ENCODE assay signal across 1 cellular context in the genomic region with DNA sequence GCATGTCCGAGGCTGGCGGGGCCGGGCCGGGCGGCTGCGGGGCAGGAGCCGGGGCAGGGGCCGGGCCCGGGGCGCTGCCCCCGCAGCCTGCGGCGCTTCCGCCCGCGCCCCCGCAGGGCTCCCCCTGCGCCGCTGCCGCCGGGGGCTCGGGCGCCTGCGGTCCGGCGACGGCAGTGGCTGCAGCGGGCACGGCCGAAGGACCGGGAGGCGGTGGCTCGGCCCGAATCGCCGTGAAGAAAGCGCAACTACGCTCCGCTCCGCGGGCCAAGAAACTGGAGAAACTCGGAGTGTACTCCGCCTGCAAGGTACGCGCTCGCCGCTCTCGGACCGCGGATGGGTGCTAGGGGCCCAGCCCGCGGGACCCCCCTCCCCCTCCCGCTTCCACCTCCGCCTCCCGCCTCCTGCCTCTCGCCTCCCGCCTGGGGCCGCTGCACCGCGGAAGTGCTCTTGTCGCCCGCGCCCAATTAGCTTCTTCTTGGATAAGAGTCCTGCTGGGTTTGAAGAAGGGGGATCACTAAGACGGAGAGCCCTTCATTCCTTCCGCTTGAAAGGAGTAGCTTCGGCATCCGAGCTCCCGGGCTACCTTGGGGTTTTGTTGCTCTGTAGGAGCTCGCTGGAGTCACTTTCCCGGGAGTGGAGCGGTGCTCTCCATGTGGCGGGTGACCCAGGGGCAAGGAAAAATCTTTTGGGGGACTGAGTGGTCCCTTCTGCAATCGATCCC.
TF ChIP-seq lines count a peak whose summit lies in the region.

No MANE protein-coding gene starts in this region.

TF ChIP-seq in K562, 482 proteins besides CTCF, POLR2A, EP300 and RAD21 (continued from another document and continues in another):
- TF ChIP-seq ZNF197 (CRISPR knock-in tag; IDR thresholded peaks at IDR 0.05; ENCODE audit: low read depth) (no peak), PYGO2 (tag; IDR thresholded peaks at IDR 0.05) (no peak), ZKSCAN8 (CRISPR knock-in tag; IDR thresholded peaks at IDR 0.05) (no peak), RBFOX2 (IDR thresholded peaks at IDR 0.05; ENCODE audit: low read depth, low read length) (peak; percentile 58; the same call in 1 of the 2 replicates), CCNT2 (IDR thresholded peaks at IDR 0.05; ENCODE audit: borderline replicate concordance, extremely low read depth, insufficient read length, low read depth, low read length) (peak; percentile 86), HNRNPLL (IDR thresholded peaks at IDR 0.05; ENCODE audit: low read depth, low read length, poor library complexity, severe bottlenecking) (peak; percentile 49), HDAC2 (IDR thresholded peaks at IDR 0.05) (no peak), EP400 (IDR thresholded peaks at IDR 0.05) (peak; percentile 68), ZNF764 (CRISPR knock-in tag; IDR thresholded peaks at IDR 0.05; ENCODE audit: low read depth) (no peak), TCFL5 (CRISPR knock-in tag; conservative IDR thresholded peaks at IDR 0.05) (no peak), TRIM24 (IDR thresholded peaks at IDR 0.05) (peak; percentile 30 to 59; a peak in 2 of 4 replicates), ZSCAN29 (IDR thresholded peaks at IDR 0.05) (peak; percentile 74; the same call in 1 of the 2 replicates), ERF (CRISPR knock-in tag; IDR thresholded peaks at IDR 0.05) (0 out of 2 replicates have a peak, but pooled peaks have one; percentile 67), CHD1 (IDR thresholded peaks at IDR 0.05; ENCODE audit: low read length) (no peak), NBN (IDR thresholded peaks at IDR 0.05; ENCODE audit: low read depth) (0 out of 2 replicates have a peak, but pooled peaks have one; percentile 43), ETV6 (IDR thresholded peaks at IDR 0.05; ENCODE audit: borderline replicate concordance in 1 of 2, low read depth in 2 of 2, low read length in 1 of 2) (peak in 1 of 2 experiments; percentile 41; a peak in 1 of 4 replicates), ETV6 (CRISPR knock-in tag; IDR thresholded peaks at IDR 0.05; ENCODE audit: borderline replicate concordance) (no peak), ZNF274 (IDR thresholded peaks at IDR 0.05; ENCODE audit: borderline replicate concordance, low read depth, low read length) (no peak), ZFX (CRISPR knock-in tag; IDR thresholded peaks at IDR 0.05) (peak; percentile 68), SRSF9 (IDR thresholded peaks at IDR 0.05; ENCODE audit: borderline replicate concordance, low read depth, low read length) (no peak), KLF6 (CRISPR knock-in tag; IDR thresholded peaks at IDR 0.05; ENCODE audit: borderline replicate concordance) (no peak), NFIC (IDR thresholded peaks at IDR 0.05) (peak; percentile 21; the same call in 1 of the 2 replicates), SPI1 (IDR thresholded peaks at IDR 0.05; ENCODE audit: borderline replicate concordance, low read depth, low read length) (peak; percentile 45; the same call in 1 of the 2 replicates), YBX1 (IDR thresholded peaks at IDR 0.05) (no peak), GABPB1 (CRISPR knock-in tag; IDR thresholded peaks at IDR 0.05) (peak; percentile 76), NR2C2 (CRISPR knock-in tag; IDR thresholded peaks at IDR 0.05) (no peak), NR2C2 (tag; IDR thresholded peaks at IDR 0.05) (peak; percentile 30; the same call in 1 of the 2 replicates), MYC (IDR thresholded peaks at IDR 0.05; ENCODE audit: low read depth, low read length) (peak; percentile 43; the same call in 1 of the 2 replicates), MYC (CRISPR knock-in tag; IDR thresholded peaks at IDR 0.05; ENCODE audit: borderline replicate concordance, low read depth) (no peak; the same call in 1 of the 2 replicates), EGR1 (conservative IDR thresholded peaks at IDR 0.05) (peak; percentile 86), ZNF57 (CRISPR knock-in tag; IDR thresholded peaks at IDR 0.05) (no peak), ZNF217 (CRISPR knock-in tag; IDR thresholded peaks at IDR 0.05) (no peak), TEAD4 (IDR thresholded peaks at IDR 0.05; ENCODE audit: low read length) (peak; percentile 14; the same call in 1 of the 2 replicates), TEAD4 (CRISPR knock-in tag; IDR thresholded peaks at IDR 0.05; ENCODE audit: borderline replicate concordance) (no peak), SUPT5H (IDR thresholded peaks at IDR 0.05) (peak; percentile 52; the same call in 1 of the 2 replicates), ETV1 (tag; conservative IDR thresholded peaks at IDR 0.05; ENCODE audit: low read depth) (peak; percentile 60)
- TF ChIP-seq, protein P1, sequence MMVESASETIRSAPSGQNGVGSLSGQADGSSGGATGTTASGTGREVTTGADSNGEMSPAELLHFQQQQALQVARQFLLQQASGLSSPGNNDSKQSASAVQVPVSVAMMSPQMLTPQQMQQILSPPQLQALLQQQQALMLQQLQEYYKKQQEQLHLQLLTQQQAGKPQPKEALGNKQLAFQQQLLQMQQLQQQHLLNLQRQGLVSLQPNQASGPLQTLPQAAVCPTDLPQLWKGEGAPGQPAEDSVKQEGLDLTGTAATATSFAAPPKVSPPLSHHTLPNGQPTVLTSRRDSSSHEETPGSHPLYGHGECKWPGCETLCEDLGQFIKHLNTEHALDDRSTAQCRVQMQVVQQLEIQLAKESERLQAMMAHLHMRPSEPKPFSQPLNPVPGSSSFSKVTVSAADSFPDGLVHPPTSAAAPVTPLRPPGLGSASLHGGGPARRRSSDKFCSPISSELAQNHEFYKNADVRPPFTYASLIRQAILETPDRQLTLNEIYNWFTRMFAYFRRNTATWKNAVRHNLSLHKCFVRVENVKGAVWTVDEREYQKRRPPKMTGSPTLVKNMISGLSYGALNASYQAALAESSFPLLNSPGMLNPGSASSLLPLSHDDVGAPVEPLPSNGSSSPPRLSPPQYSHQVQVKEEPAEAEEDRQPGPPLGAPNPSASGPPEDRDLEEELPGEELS (CRISPR knock-in tag; IDR thresholded peaks at IDR 0.05; ENCODE audit: borderline replicate concordance), result no peak
- TF ChIP-seq, protein P2, sequence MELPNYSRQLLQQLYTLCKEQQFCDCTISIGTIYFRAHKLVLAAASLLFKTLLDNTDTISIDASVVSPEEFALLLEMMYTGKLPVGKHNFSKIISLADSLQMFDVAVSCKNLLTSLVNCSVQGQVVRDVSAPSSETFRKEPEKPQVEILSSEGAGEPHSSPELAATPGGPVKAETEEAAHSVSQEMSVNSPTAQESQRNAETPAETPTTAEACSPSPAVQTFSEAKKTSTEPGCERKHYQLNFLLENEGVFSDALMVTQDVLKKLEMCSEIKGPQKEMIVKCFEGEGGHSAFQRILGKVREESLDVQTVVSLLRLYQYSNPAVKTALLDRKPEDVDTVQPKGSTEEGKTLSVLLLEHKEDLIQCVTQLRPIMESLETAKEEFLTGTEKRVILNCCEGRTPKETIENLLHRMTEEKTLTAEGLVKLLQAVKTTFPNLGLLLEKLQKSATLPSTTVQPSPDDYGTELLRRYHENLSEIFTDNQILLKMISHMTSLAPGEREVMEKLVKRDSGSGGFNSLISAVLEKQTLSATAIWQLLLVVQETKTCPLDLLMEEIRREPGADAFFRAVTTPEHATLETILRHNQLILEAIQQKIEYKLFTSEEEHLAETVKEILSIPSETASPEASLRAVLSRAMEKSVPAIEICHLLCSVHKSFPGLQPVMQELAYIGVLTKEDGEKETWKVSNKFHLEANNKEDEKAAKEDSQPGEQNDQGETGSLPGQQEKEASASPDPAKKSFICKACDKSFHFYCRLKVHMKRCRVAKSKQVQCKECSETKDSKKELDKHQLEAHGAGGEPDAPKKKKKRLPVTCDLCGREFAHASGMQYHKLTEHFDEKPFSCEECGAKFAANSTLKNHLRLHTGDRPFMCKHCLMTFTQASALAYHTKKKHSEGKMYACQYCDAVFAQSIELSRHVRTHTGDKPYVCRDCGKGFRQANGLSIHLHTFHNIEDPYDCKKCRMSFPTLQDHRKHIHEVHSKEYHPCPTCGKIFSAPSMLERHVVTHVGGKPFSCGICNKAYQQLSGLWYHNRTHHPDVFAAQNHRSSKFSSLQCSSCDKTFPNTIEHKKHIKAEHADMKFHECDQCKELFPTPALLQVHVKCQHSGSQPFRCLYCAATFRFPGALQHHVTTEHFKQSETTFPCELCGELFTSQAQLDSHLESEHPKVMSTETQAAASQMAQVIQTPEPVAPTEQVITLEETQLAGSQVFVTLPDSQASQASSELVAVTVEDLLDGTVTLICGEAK (IDR thresholded peaks at IDR 0.05), result peak; percentile 73
- TF ChIP-seq, protein P2 (CRISPR knock-in tag; IDR thresholded peaks at IDR 0.05), result no peak
- TF ChIP-seq, protein P3, sequence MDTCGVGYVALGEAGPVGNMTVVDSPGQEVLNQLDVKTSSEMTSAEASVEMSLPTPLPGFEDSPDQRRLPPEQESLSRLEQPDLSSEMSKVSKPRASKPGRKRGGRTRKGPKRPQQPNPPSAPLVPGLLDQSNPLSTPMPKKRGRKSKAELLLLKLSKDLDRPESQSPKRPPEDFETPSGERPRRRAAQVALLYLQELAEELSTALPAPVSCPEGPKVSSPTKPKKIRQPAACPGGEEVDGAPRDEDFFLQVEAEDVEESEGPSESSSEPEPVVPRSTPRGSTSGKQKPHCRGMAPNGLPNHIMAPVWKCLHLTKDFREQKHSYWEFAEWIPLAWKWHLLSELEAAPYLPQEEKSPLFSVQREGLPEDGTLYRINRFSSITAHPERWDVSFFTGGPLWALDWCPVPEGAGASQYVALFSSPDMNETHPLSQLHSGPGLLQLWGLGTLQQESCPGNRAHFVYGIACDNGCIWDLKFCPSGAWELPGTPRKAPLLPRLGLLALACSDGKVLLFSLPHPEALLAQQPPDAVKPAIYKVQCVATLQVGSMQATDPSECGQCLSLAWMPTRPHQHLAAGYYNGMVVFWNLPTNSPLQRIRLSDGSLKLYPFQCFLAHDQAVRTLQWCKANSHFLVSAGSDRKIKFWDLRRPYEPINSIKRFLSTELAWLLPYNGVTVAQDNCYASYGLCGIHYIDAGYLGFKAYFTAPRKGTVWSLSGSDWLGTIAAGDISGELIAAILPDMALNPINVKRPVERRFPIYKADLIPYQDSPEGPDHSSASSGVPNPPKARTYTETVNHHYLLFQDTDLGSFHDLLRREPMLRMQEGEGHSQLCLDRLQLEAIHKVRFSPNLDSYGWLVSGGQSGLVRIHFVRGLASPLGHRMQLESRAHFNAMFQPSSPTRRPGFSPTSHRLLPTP (IDR thresholded peaks at IDR 0.05; ENCODE audit: borderline replicate concordance, extremely low read depth, insufficient read length), result no peak
- TF ChIP-seq, protein P4, sequence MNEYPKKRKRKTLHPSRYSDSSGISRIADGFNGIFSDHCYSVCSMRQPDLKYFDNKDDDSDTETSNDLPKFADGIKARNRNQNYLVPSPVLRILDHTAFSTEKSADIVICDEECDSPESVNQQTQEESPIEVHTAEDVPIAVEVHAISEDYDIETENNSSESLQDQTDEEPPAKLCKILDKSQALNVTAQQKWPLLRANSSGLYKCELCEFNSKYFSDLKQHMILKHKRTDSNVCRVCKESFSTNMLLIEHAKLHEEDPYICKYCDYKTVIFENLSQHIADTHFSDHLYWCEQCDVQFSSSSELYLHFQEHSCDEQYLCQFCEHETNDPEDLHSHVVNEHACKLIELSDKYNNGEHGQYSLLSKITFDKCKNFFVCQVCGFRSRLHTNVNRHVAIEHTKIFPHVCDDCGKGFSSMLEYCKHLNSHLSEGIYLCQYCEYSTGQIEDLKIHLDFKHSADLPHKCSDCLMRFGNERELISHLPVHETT (CRISPR knock-in tag; conservative IDR thresholded peaks at IDR 0.05 in 1 of 2, IDR thresholded peaks at IDR 0.05 in 1 of 2), result peak in 1 of 2 experiments; percentile 82; a peak in 1 of 4 replicates
- TF ChIP-seq, protein P5, sequence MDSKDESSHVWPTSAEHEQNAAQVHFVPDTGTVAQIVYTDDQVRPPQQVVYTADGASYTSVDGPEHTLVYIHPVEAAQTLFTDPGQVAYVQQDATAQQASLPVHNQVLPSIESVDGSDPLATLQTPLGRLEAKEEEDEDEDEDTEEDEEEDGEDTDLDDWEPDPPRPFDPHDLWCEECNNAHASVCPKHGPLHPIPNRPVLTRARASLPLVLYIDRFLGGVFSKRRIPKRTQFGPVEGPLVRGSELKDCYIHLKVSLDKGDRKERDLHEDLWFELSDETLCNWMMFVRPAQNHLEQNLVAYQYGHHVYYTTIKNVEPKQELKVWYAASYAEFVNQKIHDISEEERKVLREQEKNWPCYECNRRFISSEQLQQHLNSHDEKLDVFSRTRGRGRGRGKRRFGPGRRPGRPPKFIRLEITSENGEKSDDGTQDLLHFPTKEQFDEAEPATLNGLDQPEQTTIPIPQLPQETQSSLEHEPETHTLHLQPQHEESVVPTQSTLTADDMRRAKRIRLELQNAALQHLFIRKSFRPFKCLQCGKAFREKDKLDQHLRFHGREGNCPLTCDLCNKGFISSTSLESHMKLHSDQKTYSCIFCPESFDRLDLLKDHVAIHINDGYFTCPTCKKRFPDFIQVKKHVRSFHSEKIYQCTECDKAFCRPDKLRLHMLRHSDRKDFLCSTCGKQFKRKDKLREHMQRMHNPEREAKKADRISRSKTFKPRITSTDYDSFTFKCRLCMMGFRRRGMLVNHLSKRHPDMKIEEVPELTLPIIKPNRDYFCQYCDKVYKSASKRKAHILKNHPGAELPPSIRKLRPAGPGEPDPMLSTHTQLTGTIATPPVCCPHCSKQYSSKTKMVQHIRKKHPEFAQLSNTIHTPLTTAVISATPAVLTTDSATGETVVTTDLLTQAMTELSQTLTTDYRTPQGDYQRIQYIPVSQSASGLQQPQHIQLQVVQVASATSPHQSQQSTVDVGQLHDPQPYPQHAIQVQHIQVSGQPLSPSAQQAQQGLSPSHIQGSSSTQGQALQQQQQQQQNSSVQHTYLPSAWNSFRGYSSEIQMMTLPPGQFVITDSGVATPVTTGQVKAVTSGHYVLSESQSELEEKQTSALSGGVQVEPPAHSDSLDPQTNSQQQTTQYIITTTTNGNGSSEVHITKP (IDR thresholded peaks at IDR 0.05; ENCODE audit: partially characterized antibody), result peak; percentile 66
